In genomic region chr1:64980745-64981601, GRCh38 we compare ENCODE assay signal across 16 cellular contexts. TPM values are rescaled to one million over a fixed set of nuclear protein-coding genes. Genes with fewer than 3 reads are reported as not detected.
DNase-seq lines count a peak whose midpoint lies in the region; ATAC-seq and TF ChIP-seq lines count a peak whose summit lies in the region.
"Had no signal": no experiment of that assay in that cellular context is flagged by ENCODE, and none has a peak within 500 bp of the region (broad histone marks: within the 10 kb centered on the region; RNA-seq: fewer than 3 reads in every experiment).

No MANE protein-coding gene starts in this region.

- H3K4me1 Mint-ChIP-seq in activated T-helper 17 cell treated with anti-CD3 and anti-CD28 coated beads, Interleukin-2, amount 50 U/mL, for 72 hours: peaks cover 7% of the 10 kb centered on the region
- H3K4me1 Mint-ChIP-seq in osteocyte (ENCODE audit: unreplicated experiment): peaks cover 16% of the 10 kb centered on the region

- H3K27me3 ChIP-seq in left lung: no peaks in the 10 kb centered on the region
- H3K27me3 ChIP-seq: Peyer's patch had no signal

- H3K27ac Mint-ChIP-seq in activated T-helper 17 cell treated with anti-CD3 and anti-CD28 coated beads, Interleukin-2, amount 50 U/mL, for 72 hours: no peak overlapping the region
- H3K27ac Mint-ChIP-seq in osteocyte (ENCODE audit: unreplicated experiment): no peak overlapping the region
- H3K27ac Mint-ChIP-seq: T-helper 17 cell had no signal

- DNase-seq in COLO829 (ENCODE audit: low spot score) (peak; percentile 79), left lung (no peak), NCI-H1092 (lab: John Stamatoyannopoulos, UW) (no peak), iPS-NIHi7 (ENCODE audit: extremely low spot score) (no peak), osteocyte (ENCODE audit: extremely low spot score, unreplicated experiment) (no peak), NCI-H345 (lab: John Stamatoyannopoulos, UW) (no peak)
- DNase-seq: activated CD4-positive, alpha-beta T cell treated with anti-CD3 and anti-CD28 coated beads, Interleukin-2, amount 50 U/mL, for 4 hours; activated naive CD4-positive, alpha-beta T cell treated with anti-CD3 and anti-CD28 coated beads, Interleukin-2, amount 50 U/mL, for 16 hours; AML-193; H9; NCI-H1048; NCI-H446; Peyer's patch; T-helper 17 cell had no signal

- H3K36me3 ChIP-seq in left lung: no peaks in the 10 kb centered on the region
- H3K36me3 ChIP-seq: Peyer's patch had no signal

- no peaks in the 10 kb centered on the region for H3K9me3 ChIP-seq in left lung
- H3K9me3 ChIP-seq: Peyer's patch had no signal

- no peak overlapping the region for H3K4me3 ChIP-seq in left lung
- H3K4me3 ChIP-seq: Peyer's patch had no signal

- no peaks in the 10 kb centered on the region for H3K4me1 ChIP-seq in left lung
- H3K4me1 ChIP-seq: Peyer's patch had no signal

- H3K36me3 Mint-ChIP-seq in activated T-helper 17 cell treated with anti-CD3 and anti-CD28 coated beads, Interleukin-2, amount 50 U/mL, for 72 hours (ENCODE audit: low read depth): no peaks in the 10 kb centered on the region
- peaks cover 2% of the 10 kb centered on the region for H3K36me3 Mint-ChIP-seq in osteocyte (ENCODE audit: unreplicated experiment)

- intact Hi-C loops in left lung (cut with DNase I): no loop called here

- TF ChIP-seq CTCF in left lung (IDR thresholded peaks at IDR 0.05) (no peak), osteocyte (IDR thresholded peaks at IDR 0.05) (no peak)

- no peak overlapping the region for H3K4me3 Mint-ChIP-seq in activated T-helper 17 cell treated with anti-CD3 and anti-CD28 coated beads, Interleukin-2, amount 50 U/mL, for 72 hours
- H3K4me3 Mint-ChIP-seq in osteocyte (ENCODE audit: unreplicated experiment): no peak overlapping the region
- H3K4me3 Mint-ChIP-seq: H9, T-helper 17 cell had no signal

- H3K27me3 Mint-ChIP-seq in activated T-helper 17 cell treated with anti-CD3 and anti-CD28 coated beads, Interleukin-2, amount 50 U/mL, for 72 hours: no peaks in the 10 kb centered on the region
- H3K27me3 Mint-ChIP-seq in osteocyte (ENCODE audit: unreplicated experiment): no peaks in the 10 kb centered on the region
- H3K27me3 Mint-ChIP-seq: T-helper 17 cell had no signal

- peak overlapping the region in 1 of 2 donors; percentile 28 for H3K27ac ChIP-seq in left lung

- ATAC-seq in HG02884 (IDR thresholded peaks at IDR 0.05; ENCODE audit: unreplicated experiment) (peak; percentile 52), left lung (peak; percentile 47)
- ATAC-seq in activated T-helper 17 cell treated with anti-CD3 and anti-CD28 coated beads, Interleukin-2, amount 50 U/mL, for 72 hours (replicated peaks): peak; percentile 89
- ATAC-seq: T-helper 17 cell had no signal

- H3K9me3 Mint-ChIP-seq in activated T-helper 17 cell treated with anti-CD3 and anti-CD28 coated beads, Interleukin-2, amount 50 U/mL, for 72 hours: no peaks in the 10 kb centered on the region
- no peaks in the 10 kb centered on the region for H3K9me3 Mint-ChIP-seq in osteocyte (ENCODE audit: unreplicated experiment)
- H3K9me3 Mint-ChIP-seq: H9 had no signal

RNA-seq across cellular contexts. Expression of gene JAK1, which starts 14.6 kb away (rescaled TPM):
- 100 to 1,000 TPM; 123 to 142 TPM for total RNA-seq in activated T-helper 17 cell treated with anti-CD3 and anti-CD28 coated beads, Interleukin-2, amount 50 U/mL, for 72 hours
- 100 to 1,000 TPM; 145 to 162 TPM for total RNA-seq in left lung
- total RNA-seq in osteocyte: 103 TPM in 2 replicates
